Comparison of ENCODE assay signal across 8 cellular contexts in the genomic region with DNA sequence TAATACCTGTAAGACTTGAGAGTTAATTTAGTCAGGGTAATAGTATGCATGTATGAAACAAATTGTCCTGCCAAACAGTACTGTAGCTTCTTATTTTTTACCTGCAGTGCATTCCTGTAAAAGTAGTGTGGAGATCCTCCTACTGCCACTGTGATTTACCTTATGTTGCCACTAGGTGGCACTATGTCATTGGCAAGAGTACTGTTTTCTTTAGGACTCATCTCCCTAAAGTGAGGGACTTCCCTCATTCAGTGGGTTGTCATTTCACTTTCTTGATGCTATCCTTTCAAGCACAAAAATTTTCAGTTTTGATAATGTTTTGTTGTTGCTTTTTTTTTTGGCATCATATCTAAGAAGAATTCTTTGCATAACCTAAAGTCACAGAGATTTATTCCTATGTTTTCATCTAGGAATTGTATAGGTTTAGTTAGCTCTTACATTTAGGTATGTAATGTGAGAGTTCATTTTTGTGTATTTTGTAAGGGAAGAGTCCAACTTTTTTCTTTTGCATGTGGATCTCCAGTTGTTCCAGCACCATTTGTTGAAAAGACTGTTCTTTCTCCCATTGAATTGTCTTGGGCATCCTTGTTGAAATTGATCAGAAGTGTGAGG.
DNase-seq lines count a peak whose midpoint lies in the region; ATAC-seq, FAIRE-seq and TF ChIP-seq lines count a peak whose summit lies in the region.

No MANE protein-coding gene starts in this region.

- peak; percentile 86 for ATAC-seq in CD8-positive, alpha-beta T cell
- ATAC-seq in HG03565 (IDR thresholded peaks at IDR 0.05; ENCODE audit: unreplicated experiment): peak; percentile 61
- peak; percentile 96 for ATAC-seq in upper lobe of right lung

- intact Hi-C loops in CD8-positive, alpha-beta T cell (cut with DNase I, micrococcal nuclease): loop anchor here (1.0 to 10.0 kb wide), 9 partner anchors 12 to 355 kb away; no protein-coding TSS in a partner anchor
- intact Hi-C loops in upper lobe of right lung (cut with DNase I): no loop called here

- peaks cover 71% of the 10 kb centered on the region for H3K4me1 Mint-ChIP-seq in CD8-positive, alpha-beta T cell (ENCODE audit: low read depth)

- peak; percentile 88 for FAIRE-seq in GM19239 (lab: Jason Lieb, UNC)

- peak in 6 of 7 experiments; percentile 43 to 60 (median 56) for DNase-seq in CD8-positive, alpha-beta T cell
- peak; percentile 48 for DNase-seq in GM19239 (ENCODE audit: insufficient read length, low spot score)
- DNase-seq in NK-92 (lab: John Stamatoyannopoulos, UW; ENCODE audit: unreplicated experiment): peak; percentile 47
- DNase-seq in activated T-cell treated with anti-CD3 and anti-CD28 coated beads for 4 hours: peak; percentile 59
- peak; percentile 85 for DNase-seq in fibroblast of peridontal ligament (ENCODE audit: extremely low read depth)
- peak; percentile 64 for DNase-seq in non-pigmented ciliary epithelial cell (ENCODE audit: low read depth)
- DNase-seq in upper lobe of right lung: no peak

- no peaks in the 10 kb centered on the region for H3K36me3 ChIP-seq in CD8-positive, alpha-beta T cell (ENCODE audit: insufficient read depth, low read length)
- no peaks in the 10 kb centered on the region for H3K36me3 ChIP-seq in upper lobe of right lung

- H3K27me3 ChIP-seq in CD8-positive, alpha-beta T cell (ENCODE audit: insufficient read depth, low read length): no peaks in the 10 kb centered on the region
- no peaks in the 10 kb centered on the region for H3K27me3 ChIP-seq in upper lobe of right lung

- CTCF ChIA-PET in CD8-positive, alpha-beta T cell (lab: Charles Lee): interaction anchor here (0.8 to 2.0 kb wide), 18 partner anchors 8 to 356 kb away, joined by 3 to 13 read pairs (median 4); partner anchors contain the start of gene AKAP13

- no peak overlapping the region for H3K4me3 ChIP-seq in CD8-positive, alpha-beta T cell (ENCODE audit: low read depth, low read length)
- H3K4me3 ChIP-seq in upper lobe of right lung: no peak overlapping the region

- peak; percentile 92 for TF ChIP-seq CTCF in CD8-positive, alpha-beta T cell (IDR thresholded peaks at IDR 0.05)
- TF ChIP-seq CTCF in upper lobe of right lung (IDR thresholded peaks at IDR 0.05): peak; percentile 94

- no peak overlapping the region for H3K27ac ChIP-seq in CD8-positive, alpha-beta T cell (ENCODE audit: low read depth, low read length)
- H3K27ac ChIP-seq in upper lobe of right lung: no peak overlapping the region

- no peak overlapping the region for H3K27ac Mint-ChIP-seq in CD8-positive, alpha-beta T cell

- H3K27me3 Mint-ChIP-seq in CD8-positive, alpha-beta T cell (ENCODE audit: low read depth): no peaks in the 10 kb centered on the region

- POLR2A ChIA-PET in CD8-positive, alpha-beta T cell (lab: Charles Lee): no interaction called here

- H3K36me3 Mint-ChIP-seq in CD8-positive, alpha-beta T cell: peaks cover 15% of the 10 kb centered on the region

- no peaks in the 10 kb centered on the region for H3K9me3 ChIP-seq in CD8-positive, alpha-beta T cell (ENCODE audit: low read length)
- no peaks in the 10 kb centered on the region for H3K9me3 ChIP-seq in upper lobe of right lung

- H3K9me3 Mint-ChIP-seq in CD8-positive, alpha-beta T cell: no peaks in the 10 kb centered on the region

- no peak overlapping the region for H3K4me3 Mint-ChIP-seq in CD8-positive, alpha-beta T cell

- H3K4me1 ChIP-seq in CD8-positive, alpha-beta T cell (ENCODE audit: insufficient read depth, low read length): peaks cover 35% of the 10 kb centered on the region
- H3K4me1 ChIP-seq in upper lobe of right lung: peaks cover 34% of the 10 kb centered on the region
